In the genomic region with DNA sequence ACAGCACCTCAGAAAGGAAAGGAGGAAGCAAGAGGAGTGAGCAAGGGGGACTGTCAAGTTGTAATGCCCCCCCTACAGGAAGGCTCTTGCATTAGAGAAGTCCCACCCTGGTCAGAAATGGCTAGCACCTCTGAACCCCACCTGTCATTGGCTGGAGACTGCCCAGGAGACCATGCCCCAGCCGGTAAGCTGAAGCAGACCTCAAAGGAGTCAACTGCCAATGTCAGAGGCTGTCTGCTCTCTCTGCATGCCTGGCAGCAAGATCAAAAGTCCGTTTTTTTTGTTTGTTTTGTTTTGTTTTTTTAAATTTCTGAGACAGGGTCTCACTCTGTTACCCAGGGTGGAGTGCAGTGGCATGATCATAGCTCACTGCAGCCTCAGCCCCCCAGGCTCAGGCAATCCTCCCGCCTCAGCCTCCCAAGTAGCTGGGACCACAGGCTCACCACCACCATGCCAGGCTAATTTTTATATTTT, we compare ENCODE assay signal across 11 cellular contexts. TPM values are rescaled to one million over a fixed set of nuclear protein-coding genes. Genes with fewer than 3 reads are reported as not detected.
A peak's percentile ranks its signal among the peaks of the same experiment; 100 is the strongest.
DNase-seq lines count a peak whose midpoint lies in the region; ATAC-seq and TF ChIP-seq lines count a peak whose summit lies in the region.
"Had no signal": no experiment of that assay in that cellular context is flagged by ENCODE, and none has a peak within 500 bp of the region (broad histone marks: within the 10 kb centered on the region; RNA-seq: fewer than 3 reads in every experiment).

No MANE protein-coding gene starts in this region.

- H3K27ac ChIP-seq in endodermal cell (ENCODE audit: low read depth, low read length) (no peak overlapping the region), psoas muscle (peak overlapping the region; percentile 81)

- peaks cover 31% of the 10 kb centered on the region for H3K27me3 Mint-ChIP-seq in endodermal cell (ENCODE audit: insufficient read depth)
- H3K27me3 Mint-ChIP-seq: effector memory CD8-positive, alpha-beta T cell had no signal

- H3K9me3 ChIP-seq in endodermal cell (ENCODE audit: control insufficient read depth, low read length): no peaks in the 10 kb centered on the region
- H3K9me3 ChIP-seq in psoas muscle: no peaks in the 10 kb centered on the region
- no peaks in the 10 kb centered on the region for H3K9me3 ChIP-seq in HAP-1

- TF ChIP-seq CTCF in endodermal cell (conservative IDR thresholded peaks at IDR 0.05) (peak; percentile 37), psoas muscle (IDR thresholded peaks at IDR 0.05) (no peak)

- H3K4me3 Mint-ChIP-seq in endodermal cell: no peak overlapping the region
- H3K4me3 Mint-ChIP-seq: effector memory CD8-positive, alpha-beta T cell had no signal

- no peak for ATAC-seq in psoas muscle
- ATAC-seq in HG02973 (IDR thresholded peaks at IDR 0.05; ENCODE audit: unreplicated experiment): no peak
- ATAC-seq in HG02588 (IDR thresholded peaks at IDR 0.05; ENCODE audit: unreplicated experiment): no peak
- ATAC-seq: effector memory CD8-positive, alpha-beta T cell had no signal

- no peak overlapping the region for H3K27ac Mint-ChIP-seq in endodermal cell

- H3K4me1 ChIP-seq in endodermal cell (ENCODE audit: control insufficient read depth, insufficient read depth, low read length) (no peaks in the 10 kb centered on the region), psoas muscle (peaks cover 42% of the 10 kb centered on the region), HAP-1 (peaks cover 10% of the 10 kb centered on the region)

- in situ Hi-C loops in HAP-1 (cut with MboI; ENCODE audit: low sequenced_read_pairs): no loop called here

- no peaks in the 10 kb centered on the region for H3K9me3 Mint-ChIP-seq in endodermal cell
- H3K9me3 Mint-ChIP-seq: effector memory CD8-positive, alpha-beta T cell had no signal

- peaks cover 4% of the 10 kb centered on the region for H3K27me3 ChIP-seq in endodermal cell (ENCODE audit: control insufficient read depth, insufficient read depth, low read length, poor library complexity, severe bottlenecking)
- no peaks in the 10 kb centered on the region for H3K27me3 ChIP-seq in psoas muscle (ENCODE audit: insufficient read depth in 3 of 3, low read length in 2 of 3)
- H3K27me3 ChIP-seq in HAP-1 (ENCODE audit: low read depth): no peaks in the 10 kb centered on the region

- intact Hi-C loops in psoas muscle (cut with DNase I): loop anchor here in 1 of 2 donors (10.0 kb wide), 1 partner anchor 1044 kb away; a partner anchor contains a TSS

- H3K36me3 Mint-ChIP-seq in endodermal cell (ENCODE audit: low read depth): no peaks in the 10 kb centered on the region

- no peaks in the 10 kb centered on the region for H3K36me3 ChIP-seq in endodermal cell (ENCODE audit: control insufficient read depth, insufficient read depth, low read length)
- no peaks in the 10 kb centered on the region for H3K36me3 ChIP-seq in psoas muscle (ENCODE audit: insufficient read depth in 1 of 2, low read depth in 1 of 2)
- no peaks in the 10 kb centered on the region for H3K36me3 ChIP-seq in HAP-1 (replicated peaks)

- peaks cover 2% of the 10 kb centered on the region for H3K4me1 Mint-ChIP-seq in endodermal cell

- DNase-seq in ELR (ENCODE audit: low read depth) (peak; percentile 42), MV-4-11 (lab: John Stamatoyannopoulos, UW) (peak; percentile 57), endodermal cell (peak; percentile 63), psoas muscle (no peak), HAP-1 (ENCODE audit: low spot score in 2 of 2) (no peak)
- DNase-seq in stimulated activated CD4-positive, alpha-beta T cell treated with anti-CD3 and anti-CD28 coated beads, Interleukin-4, amount 100 ng/mL, for 24 hours: no peak
- DNase-seq: activated naive CD4-positive, alpha-beta T cell treated with Interleukin-2 at 50 U/mL for 16 hours; effector memory CD8-positive, alpha-beta T cell; retina had no signal

- H3K4me3 ChIP-seq in endodermal cell (ENCODE audit: low read length) (no peak overlapping the region), psoas muscle (no peak overlapping the region), HAP-1 (no peak overlapping the region)

- H3K9ac ChIP-seq in endodermal cell (ENCODE audit: extremely low read depth, low read length, poor library complexity, severe bottlenecking): no peak overlapping the region

- WGBS in endodermal cell (ENCODE audit: insufficient coverage in 1 of 2, insufficient read length in 1 of 2), 2 experiments: 63 to 79% methylated on average over 2 to 3 of the region's 3 CpGs
- WGBS in psoas muscle, 3 donors: 49 to 64% (median 54%) methylated on average over 3 of the region's 3 CpGs

RNA-seq across cellular contexts. Expression of a gene that starts 8.1 kb away (rescaled TPM):
- 1 to 10 TPM; 1.8 to 6.2 TPM for total RNA-seq in endodermal cell
- polyA plus RNA-seq in endodermal cell (2013, experiment 1 of 2): 2.0 TPM
- polyA plus RNA-seq in endodermal cell (2013, experiment 2 of 2): 3.0 TPM
- total RNA-seq in psoas muscle: 10 to 100 TPM; 13.3 to 36.4 (median 25.3) TPM
- polyA plus RNA-seq in psoas muscle: 10 to 100 TPM in 1 of 3 donors, 1 to 10 TPM in 2; 5.7 to 13.2 (median 7.8) TPM

RNA-seq across cellular contexts. Expression of a gene that starts 37.3 kb away (rescaled TPM):
- 10 to 100 TPM in 1 of 2 donors, 1 to 10 TPM in 1; 6.6 to 15.5 TPM for total RNA-seq in endodermal cell
- polyA plus RNA-seq in endodermal cell (2013, experiment 1 of 2): 1.9 TPM
- polyA plus RNA-seq in endodermal cell (2013, experiment 2 of 2): 0.83 TPM
- under 1 TPM in 1 of 4 donors, not detected in 3; 0.34 TPM for total RNA-seq in psoas muscle
- polyA plus RNA-seq in psoas muscle: under 1 TPM in 1 of 3 donors, not detected in 2; 0.08 TPM

RNA-seq across cellular contexts. Expression of a gene that starts 41.4 kb away (rescaled TPM):
- not detected for total RNA-seq in endodermal cell
- polyA plus RNA-seq in endodermal cell (2013, experiment 1 of 2): not detected
- polyA plus RNA-seq in endodermal cell (2013, experiment 2 of 2): not detected
- total RNA-seq in psoas muscle: not detected
- under 1 TPM in 2 of 3 donors, not detected in 1; 0.03 to 0.08 TPM for polyA plus RNA-seq in psoas muscle

Comparison
In these comparisons a context has a peak if more than half of its experiments do, and no peak if none do; other contexts are left out.
1. DNase-seq: peak in ELR (single experiment), MV-4-11 (single experiment) and endodermal cell (single experiment); none in psoas muscle (0 of 2), stimulated activated CD4-positive, alpha-beta T cell treated with anti-CD3 and anti-CD28 coated beads, Interleukin-4, amount 100 ng/mL, for 24 hours (single experiment) and HAP-1 (0 of 2).
2. RNA of a gene that starts 37.3 kb away (total RNA-seq): 6.6 to 15.5 TPM in endodermal cell; 0.34 TPM in psoas muscle; every median in the first group is over 4 times any median in the second.